In the genomic region with DNA sequence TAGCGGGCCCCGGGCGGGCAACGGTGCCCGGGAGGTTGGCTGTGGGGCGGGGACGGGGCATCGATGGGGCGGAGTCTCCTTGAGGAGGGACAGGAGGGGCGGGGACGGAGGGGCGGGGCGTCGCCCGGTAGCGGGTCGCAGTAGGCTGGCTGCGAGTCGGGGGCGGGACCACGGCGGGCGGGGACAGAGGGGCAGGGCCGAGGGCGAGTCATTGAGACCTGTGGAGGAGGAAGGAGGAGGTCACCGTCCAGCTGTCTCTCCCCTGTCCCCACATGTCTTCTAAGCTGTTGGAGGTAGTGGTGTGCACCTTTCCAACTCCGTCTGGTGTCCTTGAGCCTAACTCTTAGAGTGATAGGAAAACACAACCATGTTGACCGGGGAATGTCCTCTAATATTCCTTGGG, we compare ENCODE assay signal across 8 cellular contexts. TPM values are rescaled to one million over a fixed set of nuclear protein-coding genes. Genes with fewer than 3 reads are reported as not detected.
DNase-seq lines count a peak whose midpoint lies in the region; ATAC-seq and TF ChIP-seq lines count a peak whose summit lies in the region.

TSS of gene CRAT (minus strand) at position 54 of the 403 bp plus-strand sequence. CDS start 284 bp downstream, outside the sequence.

- H3K27me3 ChIP-seq in PC-3 (ENCODE audit: low read length) (no peaks in the 10 kb centered on the region), mucosa of rectum (ENCODE audit: control insufficient read depth in 2 of 2, insufficient read depth in 2 of 2, low read length in 2 of 2) (no peaks in the 10 kb centered on the region)

- H3F3A ChIP-seq in PC-3 (ENCODE audit: low read length, unreplicated experiment), result no peaks in the 10 kb centered on the region

- no peak for TF ChIP-seq RAD21 in Ishikawa (IDR thresholded peaks at IDR 0.05; ENCODE audit: low read depth)

- H3K9me2 ChIP-seq in PC-3 (replicated peaks; ENCODE audit: low read length), result no peaks in the 10 kb centered on the region

- H3K36me3 ChIP-seq in PC-3 (ENCODE audit: low read depth, low read length), result no peaks in the 10 kb centered on the region
- H3K36me3 ChIP-seq in mucosa of rectum (ENCODE audit: control insufficient read depth in 2 of 2, insufficient read depth in 2 of 2, low read length in 2 of 2), result peaks cover 4 to 6% of the 10 kb centered on the region in 2 donors

- peaks cover 42% of the 10 kb centered on the region for H3K4me1 Mint-ChIP-seq in activated T-cell treated with anti-CD3 and anti-CD28 coated beads, Interleukin-2, amount 50 U/mL, for 24 hours (ENCODE audit: low read depth)

- H3K79me2 ChIP-seq in PC-3 (ENCODE audit: low read length), result peaks cover 44% of the 10 kb centered on the region

- H3K27ac Mint-ChIP-seq in activated T-cell treated with anti-CD3 and anti-CD28 coated beads, Interleukin-2, amount 50 U/mL, for 24 hours, result peak within 1 kb of the TSS; percentile 98

- DNase-seq in DMS114 treated with DMSO at 0.1 percent for 48 hours (lab: John Stamatoyannopoulos, UW; ENCODE audit: unreplicated experiment) (peak; percentile 65), PC-3 (peak; percentile 78), epithelial cell of proximal tubule (ENCODE audit: low read depth) (peak; percentile 49)
- peak; percentile 97 for DNase-seq in activated T-cell treated with anti-CD3 and anti-CD28 coated beads, Interleukin-2, amount 50 U/mL, for 24 hours
- DNase-seq in stimulated activated CD8-positive, alpha-beta memory T cell treated with anti-CD3 and anti-CD28 coated beads, Interleukin-4, amount 100 ng/mL, for 24 hours (ENCODE audit: low read depth), result peak; percentile 96

- intact Hi-C loops in PC-3 (cut with micrococcal nuclease), result loop anchor here (2.0 kb wide), 1 partner anchor 30 kb away; the partner anchor contains the start of gene DOLPP1

- no TSS peak for BruUV-seq in PC-3 (replicated peaks; lab: Mats Ljungman, UMichigan)

- peak within 1 kb of the TSS; percentile 97 for H3K4me3 Mint-ChIP-seq in activated T-cell treated with anti-CD3 and anti-CD28 coated beads, Interleukin-2, amount 50 U/mL, for 24 hours

- H3K9me3 ChIP-seq in PC-3 (ENCODE audit: low read length) (no peaks in the 10 kb centered on the region), mucosa of rectum (ENCODE audit: control insufficient read depth in 2 of 2, low read length in 2 of 2) (no peaks in the 10 kb centered on the region)

- peak within 1 kb of the TSS; percentile 93 for H2AFZ ChIP-seq in PC-3 (ENCODE audit: low read length)

- peak within 1 kb of the TSS; percentile 78 for H3K4me3 ChIP-seq in PC-3 (ENCODE audit: low read length)
- peak within 1 kb of the TSS; percentile 93 for H3K4me3 ChIP-seq in epithelial cell of proximal tubule (ENCODE audit: low read depth, low read length)
- H3K4me3 ChIP-seq in mucosa of rectum (ENCODE audit: low read length in 2 of 2), result peak within 1 kb of the TSS; percentile 78 to 98

- no peaks in the 10 kb centered on the region for H3K9me3 Mint-ChIP-seq in activated T-cell treated with anti-CD3 and anti-CD28 coated beads, Interleukin-2, amount 50 U/mL, for 24 hours

- POLR2A ChIA-PET in PC-3 (lab: Charles Lee; ENCODE audit: unreplicated experiment), result no interaction called here

- H3K9ac ChIP-seq in PC-3 (ENCODE audit: low read length), result peak within 1 kb of the TSS; percentile 86
- peak within 1 kb of the TSS; percentile 82 to 94 for H3K9ac ChIP-seq in mucosa of rectum (ENCODE audit: low read depth in 1 of 2, low read length in 2 of 2)

- H4K20me1 ChIP-seq in PC-3 (ENCODE audit: low read length), result no peaks in the 10 kb centered on the region

- peak; percentile 57 for ATAC-seq in GM21576 (IDR thresholded peaks at IDR 0.05; ENCODE audit: unreplicated experiment)
- peak; percentile 71 for ATAC-seq in PC-3

- TF ChIP-seq EP300 in Ishikawa (IDR thresholded peaks at IDR 0.05; ENCODE audit: borderline replicate concordance), result no peak

- no peaks in the 10 kb centered on the region for H3K27me3 Mint-ChIP-seq in activated T-cell treated with anti-CD3 and anti-CD28 coated beads, Interleukin-2, amount 50 U/mL, for 24 hours

- TF ChIP-seq CTCF in PC-3 (conservative IDR thresholded peaks at IDR 0.05; ENCODE audit: low read depth, low read length) (no peak), epithelial cell of proximal tubule (conservative IDR thresholded peaks at IDR 0.05; ENCODE audit: low read depth, low read length) (no peak)

- peak within 1 kb of the TSS; percentile 99 for H3K4me2 ChIP-seq in PC-3 (ENCODE audit: low read length)

- H3K36me3 Mint-ChIP-seq in activated T-cell treated with anti-CD3 and anti-CD28 coated beads, Interleukin-2, amount 50 U/mL, for 24 hours (ENCODE audit: low read depth), result peaks cover 15% of the 10 kb centered on the region

- CTCF ChIA-PET in PC-3 (lab: Charles Lee), result no interaction called here

- H3K4me1 ChIP-seq in PC-3 (ENCODE audit: insufficient read depth, low read length) (peaks cover 12% of the 10 kb centered on the region), mucosa of rectum (ENCODE audit: control insufficient read depth in 2 of 2, insufficient read depth in 2 of 2, low read length in 2 of 2) (peaks cover 21 to 29% of the 10 kb centered on the region in 2 donors)

- H3K27ac ChIP-seq in PC-3 (ENCODE audit: low read length), result peak within 1 kb of the TSS; percentile 71
- peak within 1 kb of the TSS; percentile 97 to 100 for H3K27ac ChIP-seq in mucosa of rectum (ENCODE audit: low read depth in 2 of 2, low read length in 2 of 2)

TF ChIP-seq in Ishikawa, 13 proteins besides CTCF, POLR2A, EP300 and RAD21:
- TF ChIP-seq CEBPB (IDR thresholded peaks at IDR 0.05), result no peak
- TF ChIP-seq TCF12 (IDR thresholded peaks at IDR 0.05; ENCODE audit: low read depth), result no peak
- no peak for TF ChIP-seq FOXM1 (IDR thresholded peaks at IDR 0.05; ENCODE audit: borderline replicate concordance, low read depth)
- no peak for TF ChIP-seq TEAD4 (IDR thresholded peaks at IDR 0.05)
- TF ChIP-seq ZBTB7A (IDR thresholded peaks at IDR 0.05; ENCODE audit: low read depth), result no peak
- TF ChIP-seq YY1 (IDR thresholded peaks at IDR 0.05; ENCODE audit: low read depth), result no peak
- TF ChIP-seq TAF1 (IDR thresholded peaks at IDR 0.05; ENCODE audit: low read depth), result peak; percentile 58; the same call in 1 of the 2 replicates

RNA-seq across cellular contexts. Expression of gene CRAT, which starts in this region (rescaled TPM):
- 12.8 and 16.1 TPM in 2 replicates for total RNA-seq in PC-3 (2014; rRNA removed)
- 27.5 TPM in 2 replicates for total RNA-seq in epithelial cell of proximal tubule

Comparison
In these comparisons a context has a peak if more than half of its experiments do, and no peak if none do; other contexts are left out.
1. Peak in every context shown above with its lines: DNase-seq, ATAC-seq, H3K4me3 ChIP-seq and H3K27ac ChIP-seq.